ENCODE assay signal across 12 cellular contexts in genomic region chr9:112327718-112328450, GRCh38. TPM values are rescaled to one million over a fixed set of nuclear protein-coding genes. Genes with fewer than 3 reads are reported as not detected.
A peak's percentile ranks its signal among the peaks of the same experiment; 100 is the strongest.
DNase-seq lines count a peak whose midpoint lies in the region; ATAC-seq and TF ChIP-seq lines count a peak whose summit lies in the region.
"Had no signal": no experiment of that assay in that cellular context is flagged by ENCODE, and none has a peak within 500 bp of the region (broad histone marks: within the 10 kb centered on the region; RNA-seq: fewer than 3 reads in every experiment).

No MANE protein-coding gene starts in this region.

- no peak overlapping the region for H2AK5ac ChIP-seq in H9 (ENCODE audit: insufficient read length, low read length)

- no peaks in the 10 kb centered on the region for H3K23me2 ChIP-seq in H9 (ENCODE audit: insufficient read length, low read depth, low read length, poor library complexity, severe bottlenecking)

- no peaks in the 10 kb centered on the region for H3K27me3 Mint-ChIP-seq in activated naive CD8-positive, alpha-beta T cell treated with anti-CD3 and anti-CD28 coated beads for 36 hours
- H3K27me3 Mint-ChIP-seq in naive B cell (no peaks in the 10 kb centered on the region), H9 (ENCODE audit: low read depth) (no peaks in the 10 kb centered on the region)

- H3K36me3 ChIP-seq in Loucy (ENCODE audit: insufficient read depth, low read length), result peaks cover 12% of the 10 kb centered on the region; the same call in 1 of the 2 replicates

- no peak overlapping the region for H2BK20ac ChIP-seq in H9 (ENCODE audit: low read depth, low read length, poor library complexity, severe bottlenecking)

- H3K4me2 ChIP-seq in Loucy (ENCODE audit: low read depth, low read length, poor library complexity, severe bottlenecking) (peak overlapping the region; percentile 46), H9 (ENCODE audit: insufficient read depth, insufficient read length, low read length) (no peak overlapping the region)

- H4K20me1 ChIP-seq in Loucy (ENCODE audit: insufficient read depth, low read length, poor library complexity, severe bottlenecking) (peaks cover 80% of the 10 kb centered on the region), H9 (ENCODE audit: control insufficient read depth, insufficient read depth, insufficient read length) (no peaks in the 10 kb centered on the region)

- H2AFZ ChIP-seq in Loucy (ENCODE audit: low read length), result no peak overlapping the region
- H2AFZ ChIP-seq in H9 (ENCODE audit: low read length), result no peak overlapping the region

- H3K4me3 Mint-ChIP-seq in activated naive CD8-positive, alpha-beta T cell treated with anti-CD3 and anti-CD28 coated beads for 36 hours, result no peak overlapping the region
- H3K4me3 Mint-ChIP-seq in naive B cell (peak overlapping the region in 2 of 8 donors; percentile 19 to 57), H9 (no peak overlapping the region)

- no peaks in the 10 kb centered on the region for H3K9me2 ChIP-seq in Loucy (replicated peaks; ENCODE audit: low read depth, low read length)

- H2BK12ac ChIP-seq in H9 (ENCODE audit: insufficient read length, low read depth, low read length), result no peak overlapping the region

- no peak overlapping the region for H2BK5ac ChIP-seq in H9 (ENCODE audit: insufficient read length, low read length)

- no peak overlapping the region for H3T11ph ChIP-seq in H9 (ENCODE audit: low read length)

- no CpG with 5 or more reads among the region's 2 CpGs for WGBS in H9 (ENCODE audit: extremely low coverage, insufficient read length, low lambda C conversion rate)

- H3K9me3 Mint-ChIP-seq in activated naive CD8-positive, alpha-beta T cell treated with anti-CD3 and anti-CD28 coated beads for 36 hours, result peaks cover 14% of the 10 kb centered on the region
- H3K9me3 Mint-ChIP-seq in naive B cell (peaks cover 0 to 9% (median 3%) of the 10 kb centered on the region in 7 donors), H9 (no peaks in the 10 kb centered on the region; a peak in 2 of 5 replicates)

- peaks cover 46% of the 10 kb centered on the region for H3K4me1 Mint-ChIP-seq in activated naive CD8-positive, alpha-beta T cell treated with anti-CD3 and anti-CD28 coated beads for 36 hours
- peaks cover 56 to 87% (median 61%) of the 10 kb centered on the region in 3 donors for H3K4me1 Mint-ChIP-seq in naive B cell
- H3K4me1 Mint-ChIP-seq in H9, result peaks cover 42 to 52% of the 10 kb centered on the region in 2 experiments

- H3K23ac ChIP-seq in H9 (ENCODE audit: insufficient read length, low read depth, low read length), result no peak overlapping the region

- peaks cover 9% of the 10 kb centered on the region for H3K79me1 ChIP-seq in H9 (ENCODE audit: insufficient read depth, low read depth, low read length, poor library complexity, severe bottlenecking)

- H3K4me1 ChIP-seq in Loucy (ENCODE audit: insufficient read depth, low read length, poor library complexity, severe bottlenecking) (peaks cover 56% of the 10 kb centered on the region), H9 (ENCODE audit: insufficient read depth, low read length) (peaks cover 4% of the 10 kb centered on the region; the same call in 1 of the 2 replicates)

- H3K9me3 ChIP-seq in Loucy (ENCODE audit: insufficient read depth, low read depth, low read length), result no peaks in the 10 kb centered on the region; the same call in 1 of the 2 replicates
- H3K9me3 ChIP-seq in H9 (ENCODE audit: control insufficient read depth, low read depth, low read length), result no peaks in the 10 kb centered on the region

- H3K4ac ChIP-seq in H9 (ENCODE audit: low read depth, low read length), result no peak overlapping the region

- no peaks in the 10 kb centered on the region for H3F3A ChIP-seq in Loucy (ENCODE audit: low read depth)

- peak overlapping the region; percentile 29 for H3K27ac Mint-ChIP-seq in activated naive CD8-positive, alpha-beta T cell treated with anti-CD3 and anti-CD28 coated beads for 36 hours
- H3K27ac Mint-ChIP-seq in naive B cell (peak overlapping the region in 4 of 6 donors; percentile 24 to 83 (median 54)), H9 (no peak overlapping the region)

- H4K5ac ChIP-seq in H9 (ENCODE audit: insufficient read length, low read depth, low read length), result no peak overlapping the region

- no peak overlapping the region for H3K14ac ChIP-seq in H9 (ENCODE audit: insufficient read depth, low read length)

- ATAC-seq in naive B cell (ENCODE audit: low read depth in 2 of 2), result no peak
- no peak for ATAC-seq in HG02852 (IDR thresholded peaks at IDR 0.05; ENCODE audit: unreplicated experiment)
- ATAC-seq: left ventricle myocardium superior had no signal

- H4K8ac ChIP-seq in H9 (replicated peaks; ENCODE audit: insufficient read length, low read depth, low read length), result no peak overlapping the region

- no peaks in the 10 kb centered on the region for H3K27me3 ChIP-seq in Loucy (ENCODE audit: insufficient read depth, low read length, poor library complexity, severe bottlenecking)
- H3K27me3 ChIP-seq in H9 (ENCODE audit: insufficient read depth, low read length), result no peaks in the 10 kb centered on the region

- H3K27ac ChIP-seq in H9 (ENCODE audit: insufficient read length, low read depth, low read length), result no peak overlapping the region

- H4K91ac ChIP-seq in H9 (ENCODE audit: insufficient read length, low read depth, low read length), result no peak overlapping the region

- H2BK15ac ChIP-seq in H9 (ENCODE audit: low read depth, low read length), result no peak overlapping the region

- DNase-seq in NCI-H1105 treated with DMSO at 0.1 percent for 48 hours (lab: John Stamatoyannopoulos, UW), result peak; percentile 15
- no peak for DNase-seq in NCI-H1105 (lab: John Stamatoyannopoulos, UW)
- DNase-seq in activated naive CD8-positive, alpha-beta T cell treated with anti-CD3 and anti-CD28 coated beads for 36 hours, result no peak
- no peak for DNase-seq in naive B cell
- no peak for DNase-seq in inferior parietal cortex (ENCODE audit: extremely low spot score)
- no peak for DNase-seq in H9
- DNase-seq: foreskin fibroblast, left ventricle myocardium superior, NCI-H2227 treated with DMSO at 0.1 percent for 48 hours, retina had no signal

- H3K18ac ChIP-seq in H9 (ENCODE audit: insufficient read length, low read depth, low read length), result no peak overlapping the region

- H3K9ac ChIP-seq in Loucy (ENCODE audit: low read depth, low read length, poor library complexity, severe bottlenecking), result no peak overlapping the region
- H3K9ac ChIP-seq in H9 (ENCODE audit: extremely low read depth, insufficient read length, low read length), result no peak overlapping the region

- peaks cover 38% of the 10 kb centered on the region for H3K36me3 Mint-ChIP-seq in activated naive CD8-positive, alpha-beta T cell treated with anti-CD3 and anti-CD28 coated beads for 36 hours
- H3K36me3 Mint-ChIP-seq in naive B cell (peaks cover 9 to 12% of the 10 kb centered on the region in 2 donors), H9 (ENCODE audit: insufficient read depth in 1 of 3, low read depth in 3 of 3) (peaks cover 0 to 1% (median 0%) of the 10 kb centered on the region in 3 experiments; a peak in 1 of 7 replicates)

- H3K79me2 ChIP-seq in Loucy (ENCODE audit: insufficient read depth, low read length), result peaks cover 100% of the 10 kb centered on the region
- peaks cover 41% of the 10 kb centered on the region; the same call in 1 of the 2 replicates for H3K79me2 ChIP-seq in H9 (ENCODE audit: insufficient read depth, low read length)

- TF ChIP-seq CTCF in Loucy (conservative IDR thresholded peaks at IDR 0.05; ENCODE audit: low read length), result no peak
- TF ChIP-seq CTCF in H9 (conservative IDR thresholded peaks at IDR 0.05), result no peak

- H3K4me3 ChIP-seq in Loucy (ENCODE audit: low read length, poor library complexity, severe bottlenecking), result peak overlapping the region; percentile 41

- H3K56ac ChIP-seq in H9 (ENCODE audit: insufficient read length, low read depth, low read length), result no peak overlapping the region

- no peak overlapping the region for H2BK120ac ChIP-seq in H9 (ENCODE audit: low read depth, low read length, poor library complexity, severe bottlenecking)

RNA-seq across cellular contexts. Expression of gene PTBP3, which starts 5.5 kb away (rescaled TPM):
- 100 to 1,000 TPM; 116 to 118 TPM for total RNA-seq in activated naive CD8-positive, alpha-beta T cell treated with anti-CD3 and anti-CD28 coated beads for 36 hours
- polyA plus RNA-seq in naive B cell (ENCODE audit: low read depth in 6 of 6), result 10 to 100 TPM; 23.8 to 61.3 (median 54.9) TPM
- 89.5 and 93.1 TPM in 2 replicates for total RNA-seq in H9 (2021)

RNA-seq across cellular contexts. Expression of gene HSDL2, which starts 52.0 kb away (rescaled TPM):
- total RNA-seq in activated naive CD8-positive, alpha-beta T cell treated with anti-CD3 and anti-CD28 coated beads for 36 hours, result 10 to 100 TPM; 21.4 to 22.3 TPM
- polyA plus RNA-seq in naive B cell (ENCODE audit: low read depth in 6 of 6), result 10 to 100 TPM; 24.0 to 42.3 (median 29.4) TPM
- total RNA-seq in H9 (2021), result 16.5 and 16.6 TPM in 2 replicates

Comparison
In these comparisons a context has a peak if more than half of its experiments do, and no peak if none do; other contexts are left out.
1. H3K27ac Mint-ChIP-seq: peak in activated naive CD8-positive, alpha-beta T cell treated with anti-CD3 and anti-CD28 coated beads for 36 hours (single experiment) and naive B cell (4 of 6); none in H9 (0 of 3).